In genomic region chr12:73612571-73612970, GRCh38 we compare ENCODE assay signal across 15 cellular contexts.
"Had no signal": no experiment of that assay in that cellular context is flagged by ENCODE, and none has a peak within 500 bp of the region (broad histone marks: within the 10 kb centered on the region; RNA-seq: fewer than 3 reads in every experiment).

No MANE protein-coding gene starts in this region.

- H3K4me2 ChIP-seq: neural progenitor cell had no signal

- H3K4me1 ChIP-seq: esophagus squamous epithelium, neural progenitor cell had no signal

- H3K27ac ChIP-seq: brain microvascular endothelial cell, coronary artery, esophagus squamous epithelium, neural progenitor cell, thoracic aorta had no signal

- H3K9me3 ChIP-seq: esophagus squamous epithelium, thoracic aorta had no signal

- H3K4me3 ChIP-seq: coronary artery, esophagus squamous epithelium, lung, neural progenitor cell, thoracic aorta had no signal

- H3K27me3 ChIP-seq: brain microvascular endothelial cell, esophagus squamous epithelium, neural progenitor cell had no signal

- H3K36me3 ChIP-seq: brain microvascular endothelial cell, esophagus squamous epithelium, neural progenitor cell, thoracic aorta had no signal

- DNase-seq: activated CD4-positive, CD25-positive, alpha-beta regulatory T cell treated with anti-CD3 and anti-CD28 coated beads, Interleukin-2, amount 50 U/mL, for 72 hours; activated naive CD4-positive, alpha-beta T cell; anterior cingulate cortex; brain microvascular endothelial cell; esophagus squamous epithelium; left cardiac atrium; naive B cell; stimulated activated CD4-positive, alpha-beta T cell treated with anti-CD3 and anti-CD28 coated beads, Interleukin-12 subunit alpha, Interleukin-12 subunit beta, amount 100 ng/mL, for 4 hours; stimulated activated CD4-positive, alpha-beta T cell treated with anti-CD3 and anti-CD28 coated beads, Interleukin-2, amount 100 ng/mL, for 24 hours; T-helper 9 cell had no signal

- H3K9ac ChIP-seq: neural progenitor cell had no signal

- ATAC-seq: left cardiac atrium; stimulated activated effector memory CD8-positive, alpha-beta T cell treated with anti-CD3 and anti-CD28 coated beads, Interleukin-12 subunit alpha, Interleukin-12 subunit beta, amount 100 ng/mL, for 72 hours had no signal

- H2AFZ ChIP-seq: neural progenitor cell had no signal
